In the genomic region with DNA sequence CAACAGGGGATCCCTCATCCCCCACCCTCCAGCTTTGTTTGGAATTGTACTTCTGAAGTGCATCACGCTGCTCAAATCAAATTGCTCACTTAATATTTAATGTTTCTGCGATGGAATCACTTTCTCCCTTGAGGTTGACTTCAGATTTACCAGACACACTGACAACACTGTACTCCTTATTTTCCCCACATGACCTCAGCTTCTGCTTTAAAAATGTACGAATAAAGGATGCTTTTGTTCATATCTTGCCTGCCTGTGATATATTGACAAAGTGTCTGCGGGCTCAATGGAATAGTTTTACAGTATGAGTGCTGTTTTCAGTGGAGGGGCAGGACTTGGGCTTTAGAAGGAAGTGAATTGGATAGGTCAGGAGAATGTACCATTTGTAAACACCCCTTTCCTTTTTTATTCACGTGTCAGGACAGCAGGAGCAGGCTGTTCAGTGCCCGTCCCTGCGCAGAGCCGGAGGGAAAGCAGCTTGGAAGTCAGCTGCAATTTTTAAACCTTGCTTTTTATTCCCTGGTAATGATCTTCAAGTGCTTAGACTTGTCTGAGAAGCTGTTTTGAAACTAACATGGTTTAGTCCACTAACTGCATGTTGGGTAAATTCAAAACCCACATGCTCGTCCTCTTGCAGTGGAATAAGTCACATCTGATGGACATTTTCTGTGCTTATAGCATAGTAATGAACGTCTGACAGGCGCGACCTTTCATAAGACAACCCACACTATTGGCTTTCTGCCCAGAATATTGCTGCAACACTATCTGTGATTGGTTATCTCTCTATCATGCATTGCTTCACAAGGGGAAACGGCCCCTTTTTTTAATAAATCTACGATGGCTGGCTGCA, we compare ENCODE assay signal across 8 cellular contexts. TPM values are rescaled to one million over a fixed set of nuclear protein-coding genes. Genes with fewer than 3 reads are reported as not detected.
A peak's percentile ranks its signal among the peaks of the same experiment; 100 is the strongest.
DNase-seq lines count a peak whose midpoint lies in the region; ATAC-seq, FAIRE-seq and TF ChIP-seq lines count a peak whose summit lies in the region.

No MANE protein-coding gene starts in this region.

- TF ChIP-seq RAD21 in H1 (IDR thresholded peaks at IDR 0.05 in 1 of 2, conservative IDR thresholded peaks at IDR 0.05 in 1 of 2; ENCODE audit: low read depth in 2 of 2, low read length in 2 of 2), result no peak

- H3K56ac ChIP-seq in H1 (replicated peaks; ENCODE audit: insufficient read length, low read depth, low read length), result no peak overlapping the region

- in situ Hi-C loops in ACHN (cut with HindIII; ENCODE audit: low pct_ligation_motif_present, low pct_unique_long_range_greater_than_20kb, low sequenced_read_pairs), result no loop called here

- 89% methylated on average over 14 of the region's 14 CpGs; no CpG with 5 or more reads in 1 of the 2 experiments for WGBS in H1 (ENCODE audit: extremely low coverage in 1 of 2, insufficient coverage in 1 of 2, insufficient read length in 1 of 2, insufficient replicate concordance in 2 of 2, low coverage in 1 of 2, low lambda C conversion rate in 2 of 2, missing lambda C conversion rate in 1 of 2), 2 experiments

- H4K20me1 ChIP-seq in H1 (replicated peaks in 1 of 2; ENCODE audit: control insufficient read depth in 1 of 2, insufficient read depth in 2 of 2, low read length in 2 of 2), result no peaks in the 10 kb centered on the region

- POLR2A ChIA-PET in H1 (lab: Charles Lee; ENCODE audit: partially characterized antibody), result interaction anchor here (1.6 kb wide), 1 partner anchor 30 kb away, joined by 3 read pairs; a partner anchor contains a TSS

- H3K23me2 ChIP-seq in H1 (ENCODE audit: low read depth, low read length), result no peaks in the 10 kb centered on the region

- TF ChIP-seq EP300 in H1 (IDR thresholded peaks at IDR 0.05; ENCODE audit: borderline replicate concordance in 1 of 2, low read depth in 2 of 2, low read length in 2 of 2), result peak in 1 of 2 experiments; percentile 63; a peak in 1 of 3 replicates

- H3K79me2 ChIP-seq in H1 (ENCODE audit: control insufficient read depth in 1 of 2, insufficient read depth in 2 of 2, low read length in 2 of 2), result peaks cover 0 to 40% of the 10 kb centered on the region in 2 experiments; a peak in 2 of 4 replicates

- H3K27me3 ChIP-seq in H1 (replicated peaks in 1 of 4; ENCODE audit: control insufficient read depth in 3 of 4, extremely low read depth in 1 of 4, insufficient read depth in 3 of 4, low read length in 3 of 4), result no peaks in the 10 kb centered on the region

- no peak overlapping the region for H3K23ac ChIP-seq in H1 (ENCODE audit: insufficient read length)

- no peak for FAIRE-seq in H1 (lab: Jason Lieb, UNC)

- H3K18ac ChIP-seq in H1 (ENCODE audit: extremely low read depth, low read length), result 0 out of 2 replicates have a peak overlapping the region, but pooled peaks have one; percentile 9

- H2BK120ac ChIP-seq in H1 (replicated peaks; ENCODE audit: low read depth, low read length), result no peak overlapping the region

- H3K9me3 ChIP-seq in H1 (ENCODE audit: insufficient read depth in 2 of 2, low read depth in 1 of 2, low read length in 1 of 2), result no peaks in the 10 kb centered on the region

- no peak overlapping the region for H2BK15ac ChIP-seq in H1 (ENCODE audit: low read length)

- no peak overlapping the region for H2BK12ac ChIP-seq in H1 (ENCODE audit: low read depth, low read length)

- TF ChIP-seq POLR2A in GM18505 (IDR thresholded peaks at IDR 0.05; ENCODE audit: borderline replicate concordance, extremely low read depth, insufficient read depth, insufficient read length) (no peak), H1 (IDR thresholded peaks at IDR 0.05; ENCODE audit: control extremely low read depth in 1 of 2, low read depth in 2 of 2, low read length in 2 of 2) (no peak)

- no peak for TF ChIP-seq CTCF in H1 (IDR thresholded peaks at IDR 0.05; ENCODE audit: control extremely low read depth in 1 of 3, insufficient read depth in 1 of 3, low read depth in 1 of 3, low read length in 3 of 3)

- H2BK5ac ChIP-seq in H1 (ENCODE audit: low read depth, low read length), result no peak overlapping the region; the same call in 1 of the 2 replicates

- H2AK5ac ChIP-seq in H1 (ENCODE audit: low read depth, low read length), result no peak overlapping the region

- CTCF ChIA-PET in H1 (lab: Charles Lee; ENCODE audit: partially characterized antibody), result no interaction called here

- H2BK20ac ChIP-seq in H1 (ENCODE audit: low read length), result no peak overlapping the region

- no peak overlapping the region for H3K4ac ChIP-seq in H1 (replicated peaks; ENCODE audit: insufficient read length, low read depth, low read length)

- H2AFZ ChIP-seq in H1 (ENCODE audit: low read length), result no peak overlapping the region

- H3K14ac ChIP-seq in H1 (ENCODE audit: insufficient read length), result no peak overlapping the region

- H4K8ac ChIP-seq in H1 (ENCODE audit: extremely low read depth, insufficient read depth, low read length), result no peak overlapping the region

- peaks cover 3 to 13% (median 9%) of the 10 kb centered on the region in 4 experiments for H3K4me1 ChIP-seq in H1 (replicated peaks in 1 of 4; ENCODE audit: control insufficient read depth in 3 of 4, insufficient read depth in 4 of 4, low read length in 3 of 4)

- H4K91ac ChIP-seq in H1 (replicated peaks; ENCODE audit: insufficient read length, low read length), result no peak overlapping the region

- DNase-seq in ACHN (peak; percentile 70), NCI-H2196 (lab: John Stamatoyannopoulos, UW; ENCODE audit: unreplicated experiment) (peak; percentile 89), H1 (ENCODE audit: low read depth in 1 of 2, low spot score in 2 of 2) (no peak), midbrain (lab: John Stamatoyannopoulos, UW) (peak; percentile 87), substantia nigra (lab: John Stamatoyannopoulos, UW) (peak in 21 of 49 donors; percentile 10 to 76 (median 35))
- peak; percentile 52 to 67 for DNase-seq in activated CD4-positive, alpha-beta T cell treated with anti-CD3 and anti-CD28 coated beads for 4 hours

- H3K27ac ChIP-seq in H1 (ENCODE audit: low read depth, low read length) (0 out of 2 replicates have a peak overlapping the region, but pooled peaks have one; percentile 11), substantia nigra (ENCODE audit: low read depth, low read length, poor library complexity, severe bottlenecking) (peak overlapping the region; percentile 70)

- H3K4me2 ChIP-seq in H1 (ENCODE audit: insufficient read depth in 1 of 2, low read depth in 2 of 2, low read length in 2 of 2), result peak overlapping the region; percentile 11 to 52; a peak in 3 of 4 replicates

- H3K4me3 ChIP-seq in H1 (ENCODE audit: extremely low read depth in 1 of 4, insufficient read depth in 2 of 4, low read depth in 3 of 4, low read length in 4 of 4), result no peak overlapping the region

- peak overlapping the region; percentile 72 for H4K5ac ChIP-seq in H1 (ENCODE audit: insufficient read length, low read depth, low read length)

- H3K36me3 ChIP-seq in H1 (ENCODE audit: control insufficient read depth in 2 of 4, insufficient read depth in 4 of 4, low read length in 3 of 4), result no peaks in the 10 kb centered on the region; a peak in 1 of 8 replicates

- ATAC-seq in GM18505 (IDR thresholded peaks at IDR 0.05; ENCODE audit: unreplicated experiment) (peak; percentile 49), HG03045 (IDR thresholded peaks at IDR 0.05; ENCODE audit: unreplicated experiment) (peak; percentile 44)

- no peak overlapping the region; a peak in 2 of 7 replicates for H3K9ac ChIP-seq in H1 (replicated peaks in 1 of 4; ENCODE audit: extremely low read depth in 1 of 4, low read depth in 3 of 4, low read length in 3 of 4)

- H3K79me1 ChIP-seq in H1 (ENCODE audit: low read depth, low read length), result peaks cover 3% of the 10 kb centered on the region; the same call in 1 of the 2 replicates

TF ChIP-seq in H1, 55 proteins besides CTCF, POLR2A, EP300 and RAD21:
- peak; percentile 39; the same call in 1 of the 2 replicates for TF ChIP-seq JUND (IDR thresholded peaks at IDR 0.05; ENCODE audit: low read length)
- TF ChIP-seq TBP (IDR thresholded peaks at IDR 0.05; ENCODE audit: low read depth, low read length), result no peak
- no peak for TF ChIP-seq BRCA1 (IDR thresholded peaks at IDR 0.05; ENCODE audit: low read depth, low read length)

RNA-seq across cellular contexts. Expression of a gene that starts 29.9 kb away (rescaled TPM):
- total RNA-seq in H1 (2021; fragmentation: NEBNext Ultra II Directional; extraction: Animal tissue kit (Norgen Biotek cat#: 25700)), result 16.1 and 16.4 TPM in 2 replicates
- polyA plus RNA-seq in H1 (2011; rRNA removed), result 5.0 TPM in 2 replicates
- polyA plus RNA-seq in H1 (2011; cell fraction: cytosol; rRNA removed), result 4.4 TPM
- 7.4 TPM for polyA plus RNA-seq in H1 (2011; cell fraction: nucleus; rRNA removed)
- 4.3 to 8.6 TPM (median 7.5 TPM) in 4 replicates for polyA plus RNA-seq in H1 (2012, experiment 1 of 2)
- polyA plus RNA-seq in H1 (2012, experiment 2 of 2), result 0.39 TPM
- 6.3 TPM for polyA plus RNA-seq in H1 (2013, experiment 1 of 2)
- polyA plus RNA-seq in H1 (2013, experiment 2 of 2), result 6.4 TPM
- polyA minus RNA-seq in H1 (2011; rRNA and poly(A)+ RNA removed), result 43.2 and 45.6 TPM in 2 replicates
- 16.0 TPM for polyA minus RNA-seq in H1 (2011; cell fraction: cytosol; rRNA and poly(A)+ RNA removed)
- polyA minus RNA-seq in H1 (2011; cell fraction: nucleus; rRNA and poly(A)+ RNA removed), result 54.6 TPM

Comparison
In these comparisons a context has a peak if more than half of its experiments do, and no peak if none do; other contexts are left out.
1. DNase-seq: peak in ACHN (single experiment), NCI-H2196 (single experiment), activated CD4-positive, alpha-beta T cell treated with anti-CD3 and anti-CD28 coated beads for 4 hours (2 of 2) and midbrain (single experiment); none in H1 (0 of 2).